Comparison of ENCODE assay signal across 8 cellular contexts in the genomic region with DNA sequence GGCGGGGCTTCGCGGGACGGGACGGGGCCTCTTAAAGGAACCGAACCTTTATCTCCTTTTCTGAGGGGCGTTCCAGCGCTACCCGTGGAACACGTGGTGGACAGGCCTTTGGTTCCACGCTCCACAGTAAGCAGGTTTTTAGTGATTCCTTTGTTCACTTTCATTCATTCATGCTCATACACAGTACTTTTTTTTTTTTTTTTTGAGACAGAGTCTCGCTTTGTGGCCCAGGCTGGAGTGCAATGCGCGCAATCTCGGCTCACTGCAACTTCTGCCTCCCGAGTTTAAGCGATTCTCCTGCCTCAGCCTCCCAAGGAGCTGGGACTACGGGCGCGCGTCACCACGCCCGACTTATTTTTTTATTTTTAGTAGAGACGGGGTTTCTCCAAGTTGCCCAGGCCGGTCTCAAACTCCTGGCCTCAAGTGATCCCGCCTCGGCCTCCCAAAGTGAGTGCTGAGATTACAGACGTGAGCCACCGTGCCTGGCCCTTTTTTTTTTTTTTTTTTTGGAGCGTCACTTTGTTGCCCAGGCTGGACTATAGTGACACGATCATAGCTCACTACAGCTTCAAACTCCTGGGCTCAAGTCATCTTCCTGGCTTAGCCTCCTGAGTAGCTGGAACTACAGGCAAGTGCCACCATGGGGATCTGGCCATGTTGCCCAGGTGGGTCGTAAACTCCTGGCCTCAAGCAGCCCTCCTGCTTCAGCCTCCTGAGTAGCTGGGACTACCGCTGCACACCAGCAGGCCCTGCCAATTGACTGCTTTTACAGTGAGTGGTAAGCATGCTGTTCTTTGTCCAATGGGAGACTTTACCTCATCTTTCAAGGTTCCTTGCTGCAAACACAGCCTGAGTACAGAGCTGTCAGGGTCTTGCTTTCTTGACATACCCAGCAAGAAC. TPM values are rescaled to one million over a fixed set of nuclear protein-coding genes. Genes with fewer than 3 reads are reported as not detected.
A peak's percentile ranks its signal among the peaks of the same experiment; 100 is the strongest.
DNase-seq lines count a peak whose midpoint lies in the region; ATAC-seq and TF ChIP-seq lines count a peak whose summit lies in the region.

No MANE protein-coding gene starts in this region.

- TF ChIP-seq CTCF in GM12875 (IDR thresholded peaks at IDR 0.05; ENCODE audit: borderline replicate concordance, insufficient read depth, low read depth, low read length) (no peak), fibroblast of mammary gland (conservative IDR thresholded peaks at IDR 0.05; ENCODE audit: control insufficient read depth, insufficient read depth, low read depth, low read length) (no peak), prostate gland (IDR thresholded peaks at IDR 0.05) (no peak)

- TF ChIP-seq POLR2A in prostate gland (IDR thresholded peaks at IDR 0.05), result no peak

- H3K9me3 ChIP-seq in SJCRH30 (replicated peaks) (no peaks in the 10 kb centered on the region), prostate gland (no peaks in the 10 kb centered on the region)

- no peak for ATAC-seq in GM18873 (IDR thresholded peaks at IDR 0.05; ENCODE audit: low FRiP score, unreplicated experiment)
- no peak for ATAC-seq in HG03135 (IDR thresholded peaks at IDR 0.05; ENCODE audit: unreplicated experiment)

- H3K27ac ChIP-seq in SJCRH30 (peak overlapping the region; percentile 92), prostate gland (peak overlapping the region; percentile 53 to 56)

- intact Hi-C loops in prostate gland (cut with DNase I), result no loop called here

- H3K4me1 ChIP-seq in SJCRH30 (no peaks in the 10 kb centered on the region), prostate gland (replicated peaks) (peaks cover 5% of the 10 kb centered on the region)

- H3K27me3 ChIP-seq in SJCRH30 (no peaks in the 10 kb centered on the region), prostate gland (replicated peaks; ENCODE audit: insufficient read depth) (no peaks in the 10 kb centered on the region)

- no peak for DNase-seq in SJCRH30
- no peak for DNase-seq in fibroblast of mammary gland (ENCODE audit: low read depth)
- no peak for DNase-seq in prostate gland (ENCODE audit: low spot score)
- no peak for DNase-seq in Ammon's horn (ENCODE audit: low spot score)
- DNase-seq in stimulated activated CD8-positive, alpha-beta memory T cell treated with anti-CD3 and anti-CD28 coated beads, Interleukin-4, amount 100 ng/mL, for 48 hours, result no peak

- peaks cover 20% of the 10 kb centered on the region for H3K36me3 ChIP-seq in SJCRH30
- no peaks in the 10 kb centered on the region for H3K36me3 ChIP-seq in prostate gland

- 49% methylated on average over 33 of the region's 33 CpGs for WGBS in prostate gland

- H3K4me3 ChIP-seq in GM12875 (ENCODE audit: low read depth, low read length) (peak overlapping the region; percentile 97), SJCRH30 (peak overlapping the region; percentile 83), fibroblast of mammary gland (ENCODE audit: control insufficient read depth, low read depth, low read length) (peak overlapping the region; percentile 81), prostate gland (peak overlapping the region; percentile 53 to 60)

RNA-seq across cellular contexts. Expression of a gene that starts 0.5 kb away (rescaled TPM):
- 60.6 and 60.9 TPM in 2 replicates for total RNA-seq in SJCRH30 (2014; rRNA removed; shearing (Covaris generic))
- total RNA-seq in prostate gland, result 10 to 100 TPM; 10.3 to 10.8 TPM

RNA-seq across cellular contexts. Expression of a gene that starts 20.8 kb away (rescaled TPM):
- total RNA-seq in SJCRH30 (2014; rRNA removed; shearing (Covaris generic)), result 0.94 and 1.8 TPM in 2 replicates
- total RNA-seq in prostate gland, result under 1 TPM; 0.17 to 0.36 TPM

RNA-seq across cellular contexts. Expression of a gene that starts 21.8 kb away (rescaled TPM):
- total RNA-seq in SJCRH30 (2014; rRNA removed; shearing (Covaris generic)), result 1.1 TPM in 2 replicates
- total RNA-seq in prostate gland, result 1 to 10 TPM in 1 of 2 donors, under 1 TPM in 1; 0.46 to 2.3 TPM

RNA-seq across cellular contexts. Expression of a gene that starts 32.6 kb away (rescaled TPM):
- not detected in 2 replicates for total RNA-seq in SJCRH30 (2014; rRNA removed; shearing (Covaris generic))
- not detected for total RNA-seq in prostate gland
